Comparison of ENCODE assay signal across 8 cellular contexts in the genomic region with DNA sequence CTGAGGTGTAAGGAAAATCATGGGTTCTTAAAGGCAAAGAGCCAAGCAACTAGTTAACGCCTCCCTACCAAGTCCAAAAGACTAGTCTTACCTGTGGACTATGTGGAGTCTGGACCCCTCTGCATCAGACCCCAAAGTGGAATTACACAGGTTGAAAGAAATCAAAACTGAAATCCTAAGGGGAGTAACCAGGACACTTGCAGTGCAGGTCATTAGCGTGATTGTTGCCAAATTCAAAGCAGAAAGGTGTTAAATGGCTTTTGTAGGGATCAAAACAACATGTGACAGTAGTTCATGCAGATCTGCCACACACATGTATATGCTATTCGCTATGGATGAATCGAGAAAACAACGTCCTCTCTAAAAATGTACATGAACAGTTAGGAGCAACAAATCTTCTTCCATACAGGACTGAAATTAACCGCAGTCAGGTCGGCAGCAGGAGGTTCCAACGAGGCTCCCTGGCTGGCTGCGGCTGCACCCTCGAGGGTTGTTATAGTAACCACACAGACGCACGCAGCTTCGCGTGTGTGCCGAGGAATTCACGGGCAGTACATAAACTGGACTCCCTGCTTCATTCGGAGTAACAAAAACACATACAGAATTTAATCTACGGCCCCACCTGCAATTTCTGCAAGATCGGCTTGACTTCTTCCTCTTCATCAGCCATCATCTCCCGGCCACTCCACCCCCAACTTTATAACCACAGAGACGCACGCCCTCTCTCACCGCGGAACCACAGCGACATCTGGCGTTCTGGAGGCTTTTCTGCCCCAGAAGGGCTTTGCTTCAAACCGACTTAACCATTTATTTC. TPM values are rescaled to one million over a fixed set of nuclear protein-coding genes. Genes with fewer than 3 reads are reported as not detected.
DNase-seq lines count a peak whose midpoint lies in the region; ATAC-seq and TF ChIP-seq lines count a peak whose summit lies in the region.

A gene with protein sequence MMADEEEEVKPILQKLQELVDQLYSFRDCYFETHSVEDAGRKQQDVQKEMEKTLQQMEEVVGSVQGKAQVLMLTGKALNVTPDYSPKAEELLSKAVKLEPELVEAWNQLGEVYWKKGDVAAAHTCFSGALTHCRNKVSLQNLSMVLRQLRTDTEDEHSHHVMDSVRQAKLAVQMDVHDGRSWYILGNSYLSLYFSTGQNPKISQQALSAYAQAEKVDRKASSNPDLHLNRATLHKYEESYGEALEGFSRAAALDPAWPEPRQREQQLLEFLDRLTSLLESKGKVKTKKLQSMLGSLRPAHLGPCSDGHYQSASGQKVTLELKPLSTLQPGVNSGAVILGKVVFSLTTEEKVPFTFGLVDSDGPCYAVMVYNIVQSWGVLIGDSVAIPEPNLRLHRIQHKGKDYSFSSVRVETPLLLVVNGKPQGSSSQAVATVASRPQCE (minus strand): TSS at position 687 of the 814 bp plus-strand sequence. CDS start 14 bp downstream, at position 673.

- peaks cover 30% of the 10 kb centered on the region for H3K79me2 ChIP-seq in osteoblast (ENCODE audit: insufficient read depth, low read length)

- H3K27me3 ChIP-seq in GM06990 (replicated peaks; ENCODE audit: control insufficient read depth, insufficient read depth, low read length) (no peaks in the 10 kb centered on the region), osteoblast (ENCODE audit: insufficient read depth, low read length) (no peaks in the 10 kb centered on the region), thoracic aorta (replicated peaks; ENCODE audit: insufficient read depth) (no peaks in the 10 kb centered on the region)

- peak; percentile 44 for TF ChIP-seq POLR2A in NB4 (IDR thresholded peaks at IDR 0.05; ENCODE audit: extremely low read depth, insufficient read length)

- no peaks in the 10 kb centered on the region for H3K9me3 Mint-ChIP-seq in activated naive CD4-positive, alpha-beta T cell treated with anti-CD3 and anti-CD28 coated beads, Interleukin-2, amount 10 ng/mL, durations not matched to agents 7 days and 5 days
- peaks cover 6% of the 10 kb centered on the region for H3K9me3 Mint-ChIP-seq in glutamatergic neuron (ENCODE audit: unreplicated experiment)

- peak within 1 kb of the TSS; percentile 94 for H2AFZ ChIP-seq in osteoblast (ENCODE audit: low read length)

- DNase-seq in GM06990 (ENCODE audit: extremely low read depth, insufficient read length) (peak; percentile 83), NB4 (ENCODE audit: low read depth) (peak; percentile 90), SK-N-MC (ENCODE audit: low read depth, low spot score) (peak; percentile 83), glutamatergic neuron (peak; percentile 90), osteoblast (ENCODE audit: insufficient read length, low spot score, missing footprints) (peak; percentile 94), thoracic aorta (ENCODE audit: low spot score) (peak; percentile 38)
- DNase-seq in activated naive CD4-positive, alpha-beta T cell treated with anti-CD3 and anti-CD28 coated beads, Interleukin-2, amount 10 ng/mL, durations not matched to agents 7 days and 5 days: peak; percentile 91

- peaks cover 13% of the 10 kb centered on the region for H3K36me3 Mint-ChIP-seq in activated naive CD4-positive, alpha-beta T cell treated with anti-CD3 and anti-CD28 coated beads, Interleukin-2, amount 10 ng/mL, durations not matched to agents 7 days and 5 days
- peaks cover 5% of the 10 kb centered on the region for H3K36me3 Mint-ChIP-seq in glutamatergic neuron (ENCODE audit: unreplicated experiment)

- ATAC-seq in HG02571 (IDR thresholded peaks at IDR 0.05; ENCODE audit: unreplicated experiment) (peak; percentile 99), thoracic aorta (ENCODE audit: insufficient number of reproducible peaks, low FRiP score, low read depth) (peak; percentile 76)

- peak within 1 kb of the TSS; percentile 63 for H3K27ac Mint-ChIP-seq in activated naive CD4-positive, alpha-beta T cell treated with anti-CD3 and anti-CD28 coated beads, Interleukin-2, amount 10 ng/mL, durations not matched to agents 7 days and 5 days
- peak within 1 kb of the TSS; percentile 3 for H3K27ac Mint-ChIP-seq in glutamatergic neuron (ENCODE audit: unreplicated experiment)

- peaks cover 27% of the 10 kb centered on the region for H3K4me1 Mint-ChIP-seq in activated naive CD4-positive, alpha-beta T cell treated with anti-CD3 and anti-CD28 coated beads, Interleukin-2, amount 10 ng/mL, durations not matched to agents 7 days and 5 days
- H3K4me1 Mint-ChIP-seq in glutamatergic neuron (ENCODE audit: low read depth, unreplicated experiment): peaks cover 4% of the 10 kb centered on the region

- no peaks in the 10 kb centered on the region for H3K9me3 ChIP-seq in SK-N-MC (ENCODE audit: low read depth, low read length)
- no peaks in the 10 kb centered on the region for H3K9me3 ChIP-seq in osteoblast (ENCODE audit: low read depth, low read length)
- no peaks in the 10 kb centered on the region for H3K9me3 ChIP-seq in thoracic aorta

- H3K9ac ChIP-seq in SK-N-MC (ENCODE audit: insufficient read length): peak within 1 kb of the TSS; percentile 77

- TF ChIP-seq CTCF in GM06990 (IDR thresholded peaks at IDR 0.05; ENCODE audit: insufficient read depth, low read length, poor library complexity, severe bottlenecking): peak; percentile 94
- peak; percentile 90 for TF ChIP-seq CTCF in NB4 (IDR thresholded peaks at IDR 0.05; ENCODE audit: low read depth, low read length)
- TF ChIP-seq CTCF in glutamatergic neuron (IDR thresholded peaks at IDR 0.05; ENCODE audit: partially characterized antibody, unreplicated experiment): peak; percentile 51
- TF ChIP-seq CTCF in osteoblast (IDR thresholded peaks at IDR 0.05; ENCODE audit: extremely low read depth, low read depth, low read length): peak; percentile 99
- TF ChIP-seq CTCF in thoracic aorta (IDR thresholded peaks at IDR 0.05): peak; percentile 78

- CTCF ChIA-PET in activated naive CD4-positive, alpha-beta T cell treated with anti-CD3 and anti-CD28 coated beads, Interleukin-2, amount 10 ng/mL, durations not matched to agents 7 days and 5 days (lab: Charles Lee): interaction anchor here (1.8 kb wide), 1 partner anchor 12 kb away, joined by 5 read pairs; no protein-coding TSS in a partner anchor

- H3K4me3 Mint-ChIP-seq in activated naive CD4-positive, alpha-beta T cell treated with anti-CD3 and anti-CD28 coated beads, Interleukin-2, amount 10 ng/mL, durations not matched to agents 7 days and 5 days: peak within 1 kb of the TSS; percentile 76
- peak within 1 kb of the TSS; percentile 95 for H3K4me3 Mint-ChIP-seq in glutamatergic neuron (ENCODE audit: unreplicated experiment)

- H3K4me2 ChIP-seq in osteoblast (ENCODE audit: insufficient read depth, low read length): peak within 1 kb of the TSS; percentile 98

- H3K4me3 ChIP-seq in GM06990 (replicated peaks; ENCODE audit: low read depth, low read length) (peak within 1 kb of the TSS; percentile 72), NB4 (ENCODE audit: low read depth, low read length) (peak within 1 kb of the TSS; percentile 93), SK-N-MC (peak within 1 kb of the TSS; percentile 85), osteoblast (ENCODE audit: insufficient read depth, low read length) (peak within 1 kb of the TSS; percentile 88), thoracic aorta (peak within 1 kb of the TSS; percentile 89)

- H3K36me3 ChIP-seq in GM06990 (ENCODE audit: control insufficient read depth, insufficient read depth, low read length) (peaks cover under 1% of the 10 kb centered on the region), SK-N-MC (ENCODE audit: insufficient read depth, low read length) (peaks cover 13% of the 10 kb centered on the region), osteoblast (ENCODE audit: insufficient read depth, low read length) (peaks cover 7% of the 10 kb centered on the region), thoracic aorta (peaks cover 11% of the 10 kb centered on the region)

- H3K4me1 ChIP-seq in osteoblast (ENCODE audit: insufficient read depth, low read length) (peaks cover 15% of the 10 kb centered on the region), thoracic aorta (ENCODE audit: control insufficient read depth in 1 of 2, low read depth in 2 of 2) (peaks cover 9 to 15% of the 10 kb centered on the region in 2 donors)

- H3K27me3 Mint-ChIP-seq in activated naive CD4-positive, alpha-beta T cell treated with anti-CD3 and anti-CD28 coated beads, Interleukin-2, amount 10 ng/mL, durations not matched to agents 7 days and 5 days: no peaks in the 10 kb centered on the region
- H3K27me3 Mint-ChIP-seq in glutamatergic neuron (ENCODE audit: unreplicated experiment): peaks cover 2% of the 10 kb centered on the region

- H3K27ac ChIP-seq in SK-N-MC (no peak within 1 kb of the TSS), osteoblast (ENCODE audit: low read depth, low read length) (peak within 1 kb of the TSS; percentile 62), thoracic aorta (peak within 1 kb of the TSS in 1 of 2 donors; percentile 19)

- no peaks in the 10 kb centered on the region for H4K20me1 ChIP-seq in osteoblast (ENCODE audit: insufficient read depth, low read length)

RNA-seq across cellular contexts. Expression of the gene that starts here (rescaled TPM):
- total RNA-seq in glutamatergic neuron (ENCODE audit: unreplicated experiment): 37.4 TPM
- 17.7 and 18.5 TPM in 2 replicates for total RNA-seq in osteoblast
- total RNA-seq in thoracic aorta: 10 to 100 TPM; 10.2 to 10.4 TPM

Comparison
In these comparisons a context has a peak if more than half of its experiments do, and no peak if none do; other contexts are left out.
1. DNase-seq: peak in every context shown above with its lines; median percentile 94 in osteoblast; 91 in activated naive CD4-positive, alpha-beta T cell treated with anti-CD3 and anti-CD28 coated beads, Interleukin-2, amount 10 ng/mL, durations not matched to agents 7 days and 5 days; 90 in NB4; 90 in glutamatergic neuron; 83 in GM06990; 83 in SK-N-MC; 38 in thoracic aorta.